In genomic region chr12:97984456-97984855, GRCh38 we compare ENCODE assay signal across 33 cellular contexts.
"Had no signal": no experiment of that assay in that cellular context is flagged by ENCODE, and none has a peak within 500 bp of the region (broad histone marks: within the 10 kb centered on the region; RNA-seq: fewer than 3 reads in every experiment).

No MANE protein-coding gene starts in this region.

- ATAC-seq: activated CD8-positive, alpha-beta T cell treated with anti-CD3 and anti-CD28 coated beads for 36 hours; activated naive CD4-positive, alpha-beta T cell treated with anti-CD3 and anti-CD28 coated beads, Interleukin-2, amount 50 U/mL, for 72 hours; activated T-cell treated with anti-CD3 and anti-CD28 coated beads, Interleukin-2, amount 50 U/mL, for 4 hours; activated T-cell treated with anti-CD3 and anti-CD28 coated beads, Interleukin-2, amount 50 U/mL, for 72 hours; activated T-helper 17 cell treated with anti-CD3 and anti-CD28 coated beads, Interleukin-2, amount 50 U/mL, for 72 hours; body of pancreas had no signal

- H3K4me3 ChIP-seq: adrenal gland, body of pancreas, cardiac muscle cell had no signal

- DNase-seq: activated B cell treated with CpG ODN at 0.5 μM for 24 hours; activated CD4-positive, alpha-beta memory T cell treated with anti-CD3 and anti-CD28 coated beads for 36 hours; activated CD4-positive, alpha-beta T cell treated with anti-CD3 and anti-CD28 coated beads for 4 hours; activated CD4-positive, alpha-beta T cell treated with anti-CD3 and anti-CD28 coated beads, Interleukin-2, amount 10 ng/mL, durations not matched to agents 24 days and 14 days; activated CD4-positive, alpha-beta T cell treated with anti-CD3 and anti-CD28 coated beads, Interleukin-2, amount 50 U/mL, for 1 hour; activated CD4-positive, alpha-beta T cell treated with anti-CD3 and anti-CD28 coated beads, Interleukin-2, amount 50 U/mL, for 4 hours; activated CD4-positive, CD25-positive, alpha-beta regulatory T cell treated with anti-CD3 and anti-CD28 coated beads, Interleukin-2, amount 50 U/mL, for 72 hours; activated CD8-positive, alpha-beta memory T cell treated with anti-CD3 and anti-CD28 coated beads, Interleukin-2, amount 50 U/mL, for 4 hours; activated CD8-positive, alpha-beta T cell treated with anti-CD3 and anti-CD28 coated beads for 36 hours; activated effector memory CD4-positive, alpha-beta T cell treated with anti-CD3 and anti-CD28 coated beads, Interleukin-2, amount 50 U/mL, for 16 hours; activated gamma-delta T cell treated with Interleukin-2 at 50 U/mL for 16 hours; activated naive CD4-positive, alpha-beta T cell; activated naive CD4-positive, alpha-beta T cell treated with anti-CD3 and anti-CD28 coated beads for 36 hours; activated naive CD4-positive, alpha-beta T cell treated with anti-CD3 and anti-CD28 coated beads, Interleukin-2, amount 50 U/mL, for 16 hours; activated naive CD8-positive, alpha-beta T cell treated with anti-CD3 and anti-CD28 coated beads for 36 hours; activated T-cell treated with anti-CD3 and anti-CD28 coated beads for 4 hours; activated T-cell treated with anti-CD3 and anti-CD28 coated beads, Interleukin-2, amount 50 U/mL, for 1 hour; activated T-cell treated with anti-CD3 and anti-CD28 coated beads, Interleukin-2, amount 50 U/mL, for 4 hours; activated T-cell treated with anti-CD3 and anti-CD28 coated beads, Interleukin-2, amount 50 U/mL, for 72 hours; adrenal gland; amniotic stem cell; aorta; body of pancreas; brain microvascular endothelial cell; caudate nucleus; cerebellar nuclear complex; T-helper 1 cell; T-helper 2 cell; T-helper 9 cell had no signal

- H3K4me1 ChIP-seq: adrenal gland, body of pancreas had no signal

- H3K27ac ChIP-seq: adrenal gland, body of pancreas, brain microvascular endothelial cell, cardiac muscle cell, VCaP had no signal

- H3K9me3 ChIP-seq: adrenal gland, body of pancreas had no signal

- H3K27me3 ChIP-seq: adrenal gland, body of pancreas, brain microvascular endothelial cell, cardiac muscle cell had no signal

- H3K36me3 ChIP-seq: adrenal gland, brain microvascular endothelial cell, cardiac muscle cell had no signal
